1 cellular context compared by ENCODE assay signal in genomic region chr5:62606878-62607277, GRCh38.
TF ChIP-seq lines count a peak whose summit lies in the region.

No MANE protein-coding gene starts in this region.

TF ChIP-seq in IMR-90, 13 proteins besides CTCF, POLR2A, EP300 and RAD21:
- TF ChIP-seq, protein P1, sequence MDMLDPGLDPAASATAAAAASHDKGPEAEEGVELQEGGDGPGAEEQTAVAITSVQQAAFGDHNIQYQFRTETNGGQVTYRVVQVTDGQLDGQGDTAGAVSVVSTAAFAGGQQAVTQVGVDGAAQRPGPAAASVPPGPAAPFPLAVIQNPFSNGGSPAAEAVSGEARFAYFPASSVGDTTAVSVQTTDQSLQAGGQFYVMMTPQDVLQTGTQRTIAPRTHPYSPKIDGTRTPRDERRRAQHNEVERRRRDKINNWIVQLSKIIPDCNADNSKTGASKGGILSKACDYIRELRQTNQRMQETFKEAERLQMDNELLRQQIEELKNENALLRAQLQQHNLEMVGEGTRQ (IDR thresholded peaks at IDR 0.05; ENCODE audit: low read depth, low read length) = no peak
- TF ChIP-seq NFE2L2 (IDR thresholded peaks at IDR 0.05; ENCODE audit: low read depth, low read length) = no peak
TF ChIP-seq in IMR-90: peak in this region for 0.
